ENCODE assay signal across 20 cellular contexts in genomic region chr19:5186293-5187050, GRCh38.
DNase-seq lines count a peak whose midpoint lies in the region; ATAC-seq, FAIRE-seq and TF ChIP-seq lines count a peak whose summit lies in the region.
"Had no signal": no experiment of that assay in that cellular context is flagged by ENCODE, and none has a peak within 500 bp of the region (broad histone marks: within the 10 kb centered on the region; RNA-seq: fewer than 3 reads in every experiment).

No MANE protein-coding gene starts in this region.

- no peak for FAIRE-seq in frontal cortex (lab: Jason Lieb, UNC)
- FAIRE-seq: GM12892, TTC549 had no signal

- H3K27me3 ChIP-seq in mammary epithelial cell (ENCODE audit: insufficient read depth, low read length) (no peaks in the 10 kb centered on the region), endodermal cell (ENCODE audit: control insufficient read depth, insufficient read depth, low read length, poor library complexity, severe bottlenecking) (no peaks in the 10 kb centered on the region)

- CTCF ChIA-PET in mammary epithelial cell (lab: Charles Lee; ENCODE audit: low non-redundant PET): no interaction called here

- WGBS in mammary epithelial cell (ENCODE audit: low coverage, missing lambda C conversion rate): 73% methylated on average over 6 of the region's 7 CpGs
- WGBS in endodermal cell (ENCODE audit: insufficient coverage in 1 of 2, insufficient read length in 1 of 2), 2 experiments: 92 to 95% methylated on average over 7 of the region's 7 CpGs

- no peak overlapping the region for H3K27ac ChIP-seq in mammary epithelial cell (ENCODE audit: insufficient read depth, low read depth, low read length)
- H3K27ac ChIP-seq in endodermal cell (ENCODE audit: low read depth, low read length): no peak overlapping the region
- H3K27ac ChIP-seq: gastrocnemius medialis, SK-N-MC had no signal

- DNase-seq in AG09319 (ENCODE audit: extremely low read depth, low read depth): peak; percentile 75
- DNase-seq in HFFc6: peak; percentile 77
- DNase-seq in mammary epithelial cell: peak; percentile 15
- DNase-seq in myocyte (ENCODE audit: low read depth): peak; percentile 92
- no peak for DNase-seq in endodermal cell
- no peak for DNase-seq in activated naive CD4-positive, alpha-beta T cell treated with anti-CD3 and anti-CD28 coated beads, Interleukin-2, amount 50 U/mL, for 72 hours (ENCODE audit: low spot score in 2 of 2)
- no peak for DNase-seq in frontal cortex (ENCODE audit: low spot score in 2 of 2)
- no peak for DNase-seq in NCI-H1048 (lab: John Stamatoyannopoulos, UW)
- DNase-seq: activated CD4-positive, alpha-beta T cell treated with anti-CD3 and anti-CD28 coated beads, Interleukin-2, amount 50 U/mL, for 48 hours; amygdala; DMS79; gastrocnemius medialis; NCI-H1092; NCI-H226; nucleus accumbens had no signal

- no peak overlapping the region for H3K4me2 ChIP-seq in mammary epithelial cell (ENCODE audit: insufficient read depth, low read depth, low read length)
- H3K4me2 ChIP-seq: smooth muscle cell had no signal

- in situ Hi-C loops in mammary epithelial cell (cut with MboI; ENCODE audit: low sequenced_read_pairs in 2 of 2): no loop called here

- H3K9me3 ChIP-seq in mammary epithelial cell (replicated peaks; ENCODE audit: insufficient read depth, low read length): no peaks in the 10 kb centered on the region
- no peaks in the 10 kb centered on the region for H3K9me3 ChIP-seq in endodermal cell (ENCODE audit: control insufficient read depth, low read length)
- H3K9me3 ChIP-seq: gastrocnemius medialis had no signal

- intact Hi-C loops in mammary epithelial cell (cut with micrococcal nuclease): no loop called here

- no peak overlapping the region for H2AFZ ChIP-seq in mammary epithelial cell (ENCODE audit: low read depth, low read length)

- peak overlapping the region; percentile 30 for H3K27ac Mint-ChIP-seq in HFFc6
- no peak overlapping the region for H3K27ac Mint-ChIP-seq in endodermal cell
- no peak overlapping the region for H3K27ac Mint-ChIP-seq in activated naive CD4-positive, alpha-beta T cell treated with anti-CD3 and anti-CD28 coated beads, Interleukin-2, amount 50 U/mL, for 72 hours
- H3K27ac Mint-ChIP-seq: activated T-helper 1 cell treated with anti-CD3 and anti-CD28 coated beads, Interleukin-12 subunit alpha, Interleukin-12 subunit beta, Interleukin-2, Interleukin-4 antibody, amounts not matched to agents 30 ng/mL and 10 ng/mL and 1 ng/mL, durations not matched to agents 14 hours and 24 hours and 36 hours had no signal

- H3K4me3 Mint-ChIP-seq in HFFc6 (peak overlapping the region; percentile 53), endodermal cell (no peak overlapping the region)
- H3K4me3 Mint-ChIP-seq: activated T-helper 1 cell treated with anti-CD3 and anti-CD28 coated beads, Interleukin-12 subunit alpha, Interleukin-12 subunit beta, Interleukin-2, Interleukin-4 antibody, amounts not matched to agents 30 ng/mL and 10 ng/mL and 1 ng/mL, durations not matched to agents 14 hours and 24 hours and 36 hours had no signal

- no peak for ATAC-seq in activated naive CD4-positive, alpha-beta T cell treated with anti-CD3 and anti-CD28 coated beads, Interleukin-2, amount 50 U/mL, for 72 hours
- ATAC-seq: gastrocnemius medialis had no signal

- H3K4me1 Mint-ChIP-seq in HFFc6 (ENCODE audit: low read depth) (peaks cover 22% of the 10 kb centered on the region), endodermal cell (no peaks in the 10 kb centered on the region)

- H3K27me3 Mint-ChIP-seq in HFFc6 (ENCODE audit: insufficient read depth): no peaks in the 10 kb centered on the region; the same call in none of the 2 replicates
- peaks cover 2% of the 10 kb centered on the region for H3K27me3 Mint-ChIP-seq in endodermal cell (ENCODE audit: insufficient read depth)

- H3K4me3 ChIP-seq in mammary epithelial cell (replicated peaks in 1 of 3; ENCODE audit: insufficient read depth in 1 of 3, low read depth in 2 of 3, low read length in 3 of 3) (no peak overlapping the region), endodermal cell (ENCODE audit: low read length) (no peak overlapping the region)
- H3K4me3 ChIP-seq: gastrocnemius medialis, SK-N-MC, smooth muscle cell had no signal

- H3K9ac ChIP-seq in mammary epithelial cell (ENCODE audit: insufficient read depth, low read length): no peak overlapping the region
- H3K9ac ChIP-seq in endodermal cell (ENCODE audit: extremely low read depth, low read length, poor library complexity, severe bottlenecking): no peak overlapping the region

- H3K4me1 ChIP-seq in mammary epithelial cell (ENCODE audit: insufficient read depth, low read length): no peaks in the 10 kb centered on the region
- no peaks in the 10 kb centered on the region for H3K4me1 ChIP-seq in endodermal cell (ENCODE audit: control insufficient read depth, insufficient read depth, low read length)
- H3K4me1 ChIP-seq: gastrocnemius medialis had no signal

- no peaks in the 10 kb centered on the region for H4K20me1 ChIP-seq in mammary epithelial cell (ENCODE audit: insufficient read depth, low read length)

- dilution Hi-C loops in mammary epithelial cell (cut with HindIII; ENCODE audit: low sequenced_read_pairs): no loop called here

- BruUV-seq in mammary epithelial cell (replicated peaks; lab: Mats Ljungman, UMichigan): no TSS peak

- H3K79me2 ChIP-seq in mammary epithelial cell (ENCODE audit: insufficient read depth, low read length): no peaks in the 10 kb centered on the region

- TF ChIP-seq CTCF in AG09319 (IDR thresholded peaks at IDR 0.05; ENCODE audit: low read depth, low read length): no peak
- TF ChIP-seq CTCF in HFFc6 (IDR thresholded peaks at IDR 0.05): no peak
- no peak for TF ChIP-seq CTCF in mammary epithelial cell (conservative IDR thresholded peaks at IDR 0.05 in 1 of 2, IDR thresholded peaks at IDR 0.05 in 1 of 2; ENCODE audit: extremely low read depth in 1 of 2, insufficient read depth in 1 of 2, low read depth in 1 of 2, low read length in 2 of 2)
- TF ChIP-seq CTCF in endodermal cell (conservative IDR thresholded peaks at IDR 0.05): no peak

- H3K9me3 Mint-ChIP-seq in HFFc6 (no peaks in the 10 kb centered on the region), endodermal cell (peaks cover 5% of the 10 kb centered on the region)
- no peaks in the 10 kb centered on the region for H3K9me3 Mint-ChIP-seq in activated naive CD4-positive, alpha-beta T cell treated with anti-CD3 and anti-CD28 coated beads, Interleukin-2, amount 50 U/mL, for 72 hours
- H3K9me3 Mint-ChIP-seq: activated T-helper 1 cell treated with anti-CD3 and anti-CD28 coated beads, Interleukin-12 subunit alpha, Interleukin-12 subunit beta, Interleukin-2, Interleukin-4 antibody, amounts not matched to agents 30 ng/mL and 10 ng/mL and 1 ng/mL, durations not matched to agents 14 hours and 24 hours and 36 hours had no signal

- H3K36me3 Mint-ChIP-seq in HFFc6 (ENCODE audit: low read depth) (no peaks in the 10 kb centered on the region), endodermal cell (ENCODE audit: low read depth) (no peaks in the 10 kb centered on the region)
- no peaks in the 10 kb centered on the region for H3K36me3 Mint-ChIP-seq in activated naive CD4-positive, alpha-beta T cell treated with anti-CD3 and anti-CD28 coated beads, Interleukin-2, amount 50 U/mL, for 72 hours

- H3K36me3 ChIP-seq in mammary epithelial cell (ENCODE audit: insufficient read depth, low read length): no peaks in the 10 kb centered on the region
- no peaks in the 10 kb centered on the region for H3K36me3 ChIP-seq in endodermal cell (ENCODE audit: control insufficient read depth, insufficient read depth, low read length)
- H3K36me3 ChIP-seq: gastrocnemius medialis had no signal

Comparison
In these comparisons a context has a peak if more than half of its experiments do, and no peak if none do; other contexts are left out.
1. DNase-seq: peak in AG09319 (single experiment), HFFc6 (single experiment), mammary epithelial cell (single experiment) and myocyte (single experiment); none in endodermal cell (single experiment), activated naive CD4-positive, alpha-beta T cell treated with anti-CD3 and anti-CD28 coated beads, Interleukin-2, amount 50 U/mL, for 72 hours (0 of 2), frontal cortex (0 of 2) and NCI-H1048 (single experiment).